ENCODE assay signal across 12 cellular contexts in the genomic region with DNA sequence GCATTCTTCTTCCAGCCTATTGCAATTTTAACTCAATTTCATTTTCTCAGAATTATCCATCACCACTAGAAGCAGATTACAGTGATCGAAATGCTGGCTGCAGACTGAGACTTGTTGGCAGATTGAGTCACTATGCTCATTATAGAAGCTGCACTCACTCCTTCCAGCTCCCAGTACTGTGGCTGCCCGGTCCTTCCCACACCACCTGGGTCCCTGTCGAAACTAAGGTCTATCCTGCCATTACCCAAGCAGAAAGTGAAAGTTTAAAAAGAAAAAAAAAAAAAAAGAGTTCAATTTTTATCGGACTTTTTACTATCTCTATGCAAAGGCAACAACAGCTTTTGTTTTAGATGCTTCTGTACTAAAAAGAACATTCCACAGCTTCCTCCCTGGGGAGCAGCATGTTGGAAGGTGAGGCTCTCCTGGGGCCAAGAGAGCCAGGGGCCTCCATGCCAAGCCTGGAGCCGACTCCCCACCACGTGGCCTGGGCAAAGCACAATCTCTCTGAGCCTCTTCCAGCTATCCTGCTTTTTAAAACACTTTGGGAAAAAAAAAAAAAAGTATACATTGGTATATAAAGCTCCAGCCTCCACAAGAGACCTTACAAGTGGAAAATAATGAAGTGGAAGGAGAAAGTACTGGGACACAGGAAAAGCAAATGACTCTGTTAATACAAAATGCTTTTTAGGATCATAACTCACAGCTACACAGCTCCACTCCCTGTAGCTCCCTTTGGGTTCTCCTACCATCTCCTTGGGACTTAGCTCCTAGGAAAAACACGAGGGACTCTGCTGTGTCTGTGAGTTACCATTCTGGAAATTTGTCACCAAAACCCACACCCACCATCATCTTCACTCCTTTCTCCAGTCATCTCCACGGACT.
DNase-seq lines count a peak whose midpoint lies in the region; ATAC-seq and TF ChIP-seq lines count a peak whose summit lies in the region.
"Had no signal": no experiment of that assay in that cellular context is flagged by ENCODE, and none has a peak within 500 bp of the region (broad histone marks: within the 10 kb centered on the region; RNA-seq: fewer than 3 reads in every experiment).

No MANE protein-coding gene starts in this region.

- H3K27ac Mint-ChIP-seq in chondrocyte (ENCODE audit: unreplicated experiment) = peak overlapping the region; percentile 88
- no peak overlapping the region for H3K27ac Mint-ChIP-seq in glutamatergic neuron (ENCODE audit: unreplicated experiment)
- H3K27ac Mint-ChIP-seq in activated T-helper 1 cell treated with anti-CD3 and anti-CD28 coated beads, Interleukin-12 subunit alpha, Interleukin-12 subunit beta, Interleukin-2, Interleukin-4 antibody, amounts not matched to agents 30 ng/mL and 10 ng/mL and 1 ng/mL, durations not matched to agents 14 hours and 24 hours and 36 hours = no peak overlapping the region
- H3K27ac Mint-ChIP-seq: activated naive CD8-positive, alpha-beta T cell treated with anti-CD3 and anti-CD28 coated beads, Interleukin-2, amount 50 U/mL, for 24 hours had no signal

- intact Hi-C loops in left colon (cut with DNase I, micrococcal nuclease) = no loop called here
- intact Hi-C loops in activated T-helper 1 cell treated with anti-CD3 and anti-CD28 coated beads, Interleukin-12 subunit alpha, Interleukin-12 subunit beta, Interleukin-2, Interleukin-4 antibody, amounts not matched to agents 30 ng/mL and 10 ng/mL and 1 ng/mL, durations not matched to agents 14 hours and 24 hours and 36 hours (cut with micrococcal nuclease) = no loop called here

- peaks cover 25% of the 10 kb centered on the region for H3K4me1 Mint-ChIP-seq in chondrocyte (ENCODE audit: low read depth)
- no peaks in the 10 kb centered on the region for H3K4me1 Mint-ChIP-seq in glutamatergic neuron (ENCODE audit: low read depth, unreplicated experiment)
- H3K4me1 Mint-ChIP-seq in activated T-helper 1 cell treated with anti-CD3 and anti-CD28 coated beads, Interleukin-12 subunit alpha, Interleukin-12 subunit beta, Interleukin-2, Interleukin-4 antibody, amounts not matched to agents 30 ng/mL and 10 ng/mL and 1 ng/mL, durations not matched to agents 14 hours and 24 hours and 36 hours (ENCODE audit: low read depth) = no peaks in the 10 kb centered on the region
- H3K4me1 Mint-ChIP-seq: activated naive CD8-positive, alpha-beta T cell treated with anti-CD3 and anti-CD28 coated beads, Interleukin-2, amount 50 U/mL, for 24 hours had no signal

- H3K9me3 Mint-ChIP-seq in chondrocyte (ENCODE audit: low read depth) (no peaks in the 10 kb centered on the region), glutamatergic neuron (ENCODE audit: unreplicated experiment) (no peaks in the 10 kb centered on the region)
- no peaks in the 10 kb centered on the region for H3K9me3 Mint-ChIP-seq in activated T-helper 1 cell treated with anti-CD3 and anti-CD28 coated beads, Interleukin-12 subunit alpha, Interleukin-12 subunit beta, Interleukin-2, Interleukin-4 antibody, amounts not matched to agents 30 ng/mL and 10 ng/mL and 1 ng/mL, durations not matched to agents 14 hours and 24 hours and 36 hours
- H3K9me3 Mint-ChIP-seq: activated naive CD8-positive, alpha-beta T cell treated with anti-CD3 and anti-CD28 coated beads, Interleukin-2, amount 50 U/mL, for 24 hours had no signal

- no peaks in the 10 kb centered on the region for H3K9me3 ChIP-seq in MG63
- H3K9me3 ChIP-seq: thyroid gland had no signal

- H3K27me3 Mint-ChIP-seq in chondrocyte (ENCODE audit: low read depth) (no peaks in the 10 kb centered on the region), glutamatergic neuron (ENCODE audit: unreplicated experiment) (no peaks in the 10 kb centered on the region)
- no peaks in the 10 kb centered on the region for H3K27me3 Mint-ChIP-seq in activated T-helper 1 cell treated with anti-CD3 and anti-CD28 coated beads, Interleukin-12 subunit alpha, Interleukin-12 subunit beta, Interleukin-2, Interleukin-4 antibody, amounts not matched to agents 30 ng/mL and 10 ng/mL and 1 ng/mL, durations not matched to agents 14 hours and 24 hours and 36 hours (ENCODE audit: insufficient read depth)
- H3K27me3 Mint-ChIP-seq: activated naive CD8-positive, alpha-beta T cell treated with anti-CD3 and anti-CD28 coated beads, Interleukin-2, amount 50 U/mL, for 24 hours had no signal

- H3K4me3 Mint-ChIP-seq in chondrocyte (ENCODE audit: unreplicated experiment) (no peak overlapping the region), glutamatergic neuron (ENCODE audit: unreplicated experiment) (no peak overlapping the region)
- no peak overlapping the region for H3K4me3 Mint-ChIP-seq in activated T-helper 1 cell treated with anti-CD3 and anti-CD28 coated beads, Interleukin-12 subunit alpha, Interleukin-12 subunit beta, Interleukin-2, Interleukin-4 antibody, amounts not matched to agents 30 ng/mL and 10 ng/mL and 1 ng/mL, durations not matched to agents 14 hours and 24 hours and 36 hours
- H3K4me3 Mint-ChIP-seq: activated naive CD8-positive, alpha-beta T cell treated with anti-CD3 and anti-CD28 coated beads, Interleukin-2, amount 50 U/mL, for 24 hours had no signal

- H3K36me3 Mint-ChIP-seq in chondrocyte (ENCODE audit: low read depth) (peaks cover 28% of the 10 kb centered on the region), glutamatergic neuron (ENCODE audit: unreplicated experiment) (no peaks in the 10 kb centered on the region)
- H3K36me3 Mint-ChIP-seq in activated T-helper 1 cell treated with anti-CD3 and anti-CD28 coated beads, Interleukin-12 subunit alpha, Interleukin-12 subunit beta, Interleukin-2, Interleukin-4 antibody, amounts not matched to agents 30 ng/mL and 10 ng/mL and 1 ng/mL, durations not matched to agents 14 hours and 24 hours and 36 hours (ENCODE audit: low read depth) = peaks cover 17% of the 10 kb centered on the region

- peak; percentile 43 for ATAC-seq in left colon
- ATAC-seq in HG03520 (IDR thresholded peaks at IDR 0.05; ENCODE audit: unreplicated experiment) = no peak
- ATAC-seq in HG03439 (IDR thresholded peaks at IDR 0.05; ENCODE audit: unreplicated experiment) = no peak
- ATAC-seq: activated naive CD8-positive, alpha-beta T cell treated with anti-CD3 and anti-CD28 coated beads, Interleukin-2, amount 50 U/mL, for 24 hours had no signal

- TF ChIP-seq CTCF in chondrocyte (IDR thresholded peaks at IDR 0.05) (no peak), glutamatergic neuron (IDR thresholded peaks at IDR 0.05; ENCODE audit: partially characterized antibody, unreplicated experiment) (no peak)

- peaks cover 51% of the 10 kb centered on the region for H3K36me3 ChIP-seq in MG63

- H3K4me3 ChIP-seq in MG63 = no peak overlapping the region
- H3K4me3 ChIP-seq: thyroid gland had no signal

- DNase-seq in MG63 (peak; percentile 39), chondrocyte (ENCODE audit: low spot score) (no peak), left colon (no peak), stromal cell of bone marrow (ENCODE audit: low read depth) (peak; percentile 18), glutamatergic neuron (no peak)
- DNase-seq in activated T-helper 1 cell treated with anti-CD3 and anti-CD28 coated beads, Interleukin-12 subunit alpha, Interleukin-12 subunit beta, Interleukin-2, Interleukin-4 antibody, amounts not matched to agents 30 ng/mL and 10 ng/mL and 1 ng/mL, durations not matched to agents 14 hours and 24 hours and 36 hours (ENCODE audit: low spot score) = no peak
- DNase-seq: activated naive CD8-positive, alpha-beta T cell treated with anti-CD3 and anti-CD28 coated beads, Interleukin-2, amount 50 U/mL, for 24 hours; NCI-H510A; stimulated activated CD4-positive, alpha-beta T cell treated with anti-CD3 and anti-CD28 coated beads, Interleukin-1b, Interleukin-23, amount 100 ng/mL, for 48 hours had no signal

- H3K27me3 ChIP-seq in MG63 = no peaks in the 10 kb centered on the region
- H3K27me3 ChIP-seq: thyroid gland had no signal

Comparison
In these comparisons a context has a peak if more than half of its experiments do, and no peak if none do; other contexts are left out.
1. DNase-seq: peak in MG63 (single experiment) and stromal cell of bone marrow (single experiment); none in chondrocyte (single experiment), left colon (0 of 2), glutamatergic neuron (single experiment) and activated T-helper 1 cell treated with anti-CD3 and anti-CD28 coated beads, Interleukin-12 subunit alpha, Interleukin-12 subunit beta, Interleukin-2, Interleukin-4 antibody, amounts not matched to agents 30 ng/mL and 10 ng/mL and 1 ng/mL, durations not matched to agents 14 hours and 24 hours and 36 hours (single experiment).